ENCODE assay signal across 10 cellular contexts in genomic region chr6:158939255-158940170, GRCh38.
DNase-seq lines count a peak whose midpoint lies in the region; ATAC-seq and TF ChIP-seq lines count a peak whose summit lies in the region.
"Had no signal": no experiment of that assay in that cellular context is flagged by ENCODE, and none has a peak within 500 bp of the region (broad histone marks: within the 10 kb centered on the region; RNA-seq: fewer than 3 reads in every experiment).

No MANE protein-coding gene starts in this region.

- H3K14ac ChIP-seq in neuronal stem cell (ENCODE audit: low read length): no peak overlapping the region

- H3K9me3 ChIP-seq in Karpas-422 (ENCODE audit: low read length) (no peaks in the 10 kb centered on the region), neuronal stem cell (replicated peaks in 1 of 2; ENCODE audit: control insufficient read depth in 2 of 2, insufficient read depth in 1 of 2, low read depth in 1 of 2, low read length in 2 of 2) (no peaks in the 10 kb centered on the region)
- H3K9me3 ChIP-seq: ascending aorta had no signal

- H3K27ac ChIP-seq in Karpas-422 (ENCODE audit: low read length): no peak overlapping the region
- H3K27ac ChIP-seq in neuronal stem cell (replicated peaks; ENCODE audit: low read length): no peak overlapping the region
- H3K27ac ChIP-seq: ascending aorta had no signal

- H2BK5ac ChIP-seq in neuronal stem cell (ENCODE audit: low read length): no peak overlapping the region

- peaks cover 24% of the 10 kb centered on the region for H3K4me1 Mint-ChIP-seq in endothelial cell (ENCODE audit: unreplicated experiment)

- no peak for TF ChIP-seq CTCF in endothelial cell (IDR thresholded peaks at IDR 0.05; ENCODE audit: unreplicated experiment)

- H3K4me3 Mint-ChIP-seq in endothelial cell (ENCODE audit: unreplicated experiment): peak overlapping the region; percentile 77

- H3K4me1 ChIP-seq in Karpas-422 (ENCODE audit: low read length): peaks cover 15% of the 10 kb centered on the region
- peaks cover 2% of the 10 kb centered on the region in 2 donors for H3K4me1 ChIP-seq in neuronal stem cell (ENCODE audit: control insufficient read depth in 2 of 2, insufficient read depth in 1 of 2, low read depth in 1 of 2, low read length in 2 of 2)
- H3K4me1 ChIP-seq: ascending aorta had no signal

- ATAC-seq in GM19023 (IDR thresholded peaks at IDR 0.05; ENCODE audit: unreplicated experiment): no peak

- H3K9me2 ChIP-seq in Karpas-422 (replicated peaks; ENCODE audit: insufficient read depth, low read length): no peaks in the 10 kb centered on the region

- H3K79me1 ChIP-seq in neuronal stem cell (ENCODE audit: low read depth, low read length): no peaks in the 10 kb centered on the region

- H3K4me3 ChIP-seq in Karpas-422 (ENCODE audit: low read length): peak overlapping the region; percentile 51; the same call in 1 of the 2 replicates
- H3K4me3 ChIP-seq in neuronal stem cell (ENCODE audit: low read length in 2 of 2): peak overlapping the region in 1 of 2 donors; percentile 73

- no peaks in the 10 kb centered on the region for H4K20me1 ChIP-seq in Karpas-422 (ENCODE audit: insufficient read depth, low read depth, low read length)

- H2AFZ ChIP-seq in Karpas-422 (ENCODE audit: low read length) (peak overlapping the region; percentile 69; the same call in 1 of the 2 replicates), neuronal stem cell (ENCODE audit: low read length) (peak overlapping the region; percentile 49)

- peaks cover 3% of the 10 kb centered on the region for H3K36me3 Mint-ChIP-seq in endothelial cell (ENCODE audit: low read depth, unreplicated experiment)

- H2BK15ac ChIP-seq in neuronal stem cell (ENCODE audit: low read length): peak overlapping the region; percentile 88

- H2BK12ac ChIP-seq in neuronal stem cell (ENCODE audit: low read length): no peak overlapping the region

- no peak overlapping the region for H3K4ac ChIP-seq in neuronal stem cell (ENCODE audit: low read length)

- no peaks in the 10 kb centered on the region for H3K9me3 Mint-ChIP-seq in endothelial cell (ENCODE audit: unreplicated experiment)

- H3K79me2 ChIP-seq in Karpas-422 (ENCODE audit: low read length): no peaks in the 10 kb centered on the region

- no peaks in the 10 kb centered on the region for H3K27me3 ChIP-seq in Karpas-422 (ENCODE audit: low read length)
- peaks cover 0 to 7% (median 5%) of the 10 kb centered on the region in 3 experiments for H3K27me3 ChIP-seq in neuronal stem cell (ENCODE audit: control insufficient read depth in 3 of 3, insufficient read depth in 3 of 3, low read depth in 1 of 3, low read length in 3 of 3)
- H3K27me3 ChIP-seq: ascending aorta had no signal

- DNase-seq in COLO668 (lab: John Stamatoyannopoulos, UW; ENCODE audit: unreplicated experiment) (peak; percentile 10), Karpas-422 (no peak), endothelial cell (ENCODE audit: low spot score) (no peak), neuronal stem cell (ENCODE audit: low spot score) (no peak), NCI-H2227 treated with DMSO at 0.1 percent for 48 hours (lab: John Stamatoyannopoulos, UW) (no peak), NCI-H1092 treated with DMSO at 0.1 percent for 48 hours (lab: John Stamatoyannopoulos, UW) (no peak), C1 segment of cervical spinal cord (lab: John Stamatoyannopoulos, UW) (no peak)
- DNase-seq: NCI-H187 had no signal

- peaks cover 6% of the 10 kb centered on the region for H3K27me3 Mint-ChIP-seq in endothelial cell (ENCODE audit: unreplicated experiment)

- H3K36me3 ChIP-seq in Karpas-422 (ENCODE audit: insufficient read depth, low read length): no peaks in the 10 kb centered on the region
- H3K36me3 ChIP-seq in neuronal stem cell (replicated peaks in 1 of 2; ENCODE audit: control insufficient read depth in 2 of 2, insufficient read depth in 2 of 2, low read length in 2 of 2): no peaks in the 10 kb centered on the region
- H3K36me3 ChIP-seq: ascending aorta had no signal

- no CpG with 5 or more reads among the region's 37 CpGs for WGBS in neuronal stem cell (ENCODE audit: extremely low coverage in 2 of 2, insufficient read length in 2 of 2, insufficient replicate concordance in 1 of 2), 2 donors

- H3K9ac ChIP-seq in Karpas-422 (ENCODE audit: low read length): peak overlapping the region; percentile 34
- peak overlapping the region; percentile 15 for H3K9ac ChIP-seq in neuronal stem cell (ENCODE audit: low read depth, low read length, poor library complexity)

- H3K23ac ChIP-seq in neuronal stem cell (ENCODE audit: low read depth, low read length, poor library complexity): peak overlapping the region; percentile 66

- H4K91ac ChIP-seq in neuronal stem cell (ENCODE audit: low read depth, low read length, poor library complexity): no peak overlapping the region

- peak overlapping the region; percentile 59 for H3K27ac Mint-ChIP-seq in endothelial cell (ENCODE audit: unreplicated experiment)

- no peak overlapping the region for H2BK120ac ChIP-seq in neuronal stem cell (ENCODE audit: low read depth, low read length)

- peak overlapping the region; percentile 80 for H3K18ac ChIP-seq in neuronal stem cell (ENCODE audit: low read length)

- peak overlapping the region; percentile 67 for H3K4me2 ChIP-seq in Karpas-422 (ENCODE audit: low read depth, low read length, poor library complexity, severe bottlenecking)
- H3K4me2 ChIP-seq in neuronal stem cell (ENCODE audit: insufficient read depth, low read length, poor library complexity, severe bottlenecking): peak overlapping the region; percentile 68

- H4K8ac ChIP-seq in neuronal stem cell (ENCODE audit: low read depth, low read length): no peak overlapping the region

- no peak overlapping the region for H2AK5ac ChIP-seq in neuronal stem cell (ENCODE audit: low read depth, low read length)
